ENCODE assay signal across 17 cellular contexts in the genomic region with DNA sequence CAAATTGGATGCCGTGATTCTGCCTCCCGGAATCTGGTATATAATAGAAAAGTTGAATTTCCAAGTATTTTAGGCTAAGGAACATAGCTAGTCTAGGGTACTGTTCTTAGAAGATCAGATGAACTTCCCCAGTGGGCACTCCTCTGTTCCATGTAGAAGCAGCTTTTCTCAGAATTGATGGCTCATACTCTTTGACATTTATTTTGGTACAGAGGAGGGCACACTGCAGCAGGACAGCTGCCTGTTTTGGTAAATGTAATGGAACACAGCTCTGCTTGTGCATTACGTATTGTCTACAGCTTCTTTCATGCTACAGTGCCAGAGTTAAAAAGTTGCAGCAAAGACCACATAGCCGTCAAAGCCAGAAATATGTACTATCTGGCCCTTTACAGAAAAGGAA.
"Had no signal": no experiment of that assay in that cellular context is flagged by ENCODE, and none has a peak within 500 bp of the region (broad histone marks: within the 10 kb centered on the region; RNA-seq: fewer than 3 reads in every experiment).

No MANE protein-coding gene starts in this region.

- H3K4me3 ChIP-seq: adrenal gland, dorsolateral prefrontal cortex, skin epidermis, thoracic aorta, upper lobe of right lung had no signal

- DNase-seq: activated CD4-positive, alpha-beta T cell treated with anti-CD3 and anti-CD28 coated beads, Interleukin-2, amount 10 ng/mL, durations not matched to agents 24 days and 14 days; activated naive CD4-positive, alpha-beta T cell; activated T-cell treated with anti-CD3 and anti-CD28 coated beads, Interleukin-2, amount 50 U/mL, for 48 hours; adrenal gland; dorsolateral prefrontal cortex; erythroblast; mammary epithelial cell; naive thymus-derived CD4-positive, alpha-beta T cell; posterior cingulate gyrus; SIG-M5; stimulated activated CD4-positive, alpha-beta T cell treated with anti-CD3 and anti-CD28 coated beads, Interleukin-15, amount 100 ng/mL, for 24 hours; stimulated activated CD4-positive, alpha-beta T cell treated with anti-CD3 and anti-CD28 coated beads, Interleukin-4, amount 100 ng/mL, for 1 hour; upper lobe of right lung had no signal

- H3K4me3 Mint-ChIP-seq: activated CD4-positive, alpha-beta T cell treated with anti-CD3 and anti-CD28 coated beads, Interleukin-2, amount 10 ng/mL, durations not matched to agents 24 days and 14 days; T-helper 1 cell treated with Interleukin-12 subunit alpha and Interleukin-12 subunit beta and Interleukin-4 antibody, amounts not matched to agents 30 μg/mL and 1 μg/mL, for 36 hours had no signal

- H3K27me3 ChIP-seq: adrenal gland, dorsolateral prefrontal cortex, upper lobe of right lung had no signal

- H3K9me3 Mint-ChIP-seq: activated CD4-positive, alpha-beta T cell treated with anti-CD3 and anti-CD28 coated beads, Interleukin-2, amount 10 ng/mL, durations not matched to agents 24 days and 14 days; T-helper 1 cell treated with Interleukin-12 subunit alpha and Interleukin-12 subunit beta and Interleukin-4 antibody, amounts not matched to agents 30 μg/mL and 1 μg/mL, for 36 hours had no signal

- H3K9me3 ChIP-seq: adrenal gland, thoracic aorta, upper lobe of right lung had no signal

- ATAC-seq: left lobe of liver; naive thymus-derived CD4-positive, alpha-beta T cell; upper lobe of right lung had no signal

- H3K27me3 Mint-ChIP-seq: activated CD4-positive, alpha-beta T cell treated with anti-CD3 and anti-CD28 coated beads, Interleukin-2, amount 10 ng/mL, durations not matched to agents 24 days and 14 days; naive thymus-derived CD4-positive, alpha-beta T cell had no signal

- H3K27ac ChIP-seq: adrenal gland, skin epidermis, thoracic aorta, upper lobe of right lung had no signal

- H3K27ac Mint-ChIP-seq: activated CD4-positive, alpha-beta T cell treated with anti-CD3 and anti-CD28 coated beads, Interleukin-2, amount 10 ng/mL, durations not matched to agents 24 days and 14 days; T-helper 1 cell treated with Interleukin-12 subunit alpha and Interleukin-12 subunit beta and Interleukin-4 antibody, amounts not matched to agents 30 μg/mL and 1 μg/mL, for 36 hours had no signal
